ENCODE assay signal across 18 cellular contexts in genomic region chr17:80863626-80864025, GRCh38.
"Had no signal": no experiment of that assay in that cellular context is flagged by ENCODE, and none has a peak within 500 bp of the region (broad histone marks: within the 10 kb centered on the region; RNA-seq: fewer than 3 reads in every experiment).

No MANE protein-coding gene starts in this region.

- H3K27ac ChIP-seq: epithelial cell of prostate, gastrocnemius medialis, heart right ventricle, left ventricle myocardium inferior, neural progenitor cell, ovary, thyroid gland, uterus had no signal

- H3K9me3 Mint-ChIP-seq: dendritic cell treated with granulocyte-macrophage colony-stimulating factor and Interleukin-4, amounts not matched to agents 40 ng/mL and 50 ng/mL, for 4 days; effector memory CD8-positive, alpha-beta T cell had no signal

- H3K27me3 Mint-ChIP-seq: brain; dendritic cell treated with granulocyte-macrophage colony-stimulating factor and Interleukin-4, amounts not matched to agents 40 ng/mL and 50 ng/mL, for 4 days; effector memory CD8-positive, alpha-beta T cell; T-helper 17 cell had no signal

- H3K4me3 Mint-ChIP-seq: brain; dendritic cell treated with granulocyte-macrophage colony-stimulating factor and Interleukin-4, amounts not matched to agents 40 ng/mL and 50 ng/mL, for 4 days; effector memory CD8-positive, alpha-beta T cell; neural progenitor cell; T-helper 17 cell had no signal

- DNase-seq: activated gamma-delta T cell; activated T-cell treated with anti-CD3 and anti-CD28 coated beads for 4 hours; amygdala; effector memory CD8-positive, alpha-beta T cell; heart right ventricle; left ventricle myocardium inferior; mesendoderm; ovary; SK-N-SH; stimulated activated CD4-positive, alpha-beta T cell treated with anti-CD3 and anti-CD28 coated beads, Interleukin-4, amount 100 ng/mL, for 1 hour; T-helper 17 cell; thyroid gland; uterus had no signal

- H3K4me1 ChIP-seq: uterus had no signal

- ATAC-seq: effector memory CD8-positive, alpha-beta T cell; gastrocnemius medialis; heart right ventricle; T-helper 17 cell had no signal

- H3K27me3 ChIP-seq: gastrocnemius medialis, heart right ventricle, neural progenitor cell, ovary, thyroid gland, uterus had no signal

- H3K36me3 ChIP-seq: gastrocnemius medialis, neural progenitor cell, ovary, thyroid gland, uterus had no signal

- H3K27ac Mint-ChIP-seq: effector memory CD8-positive, alpha-beta T cell; neural progenitor cell had no signal

- H3K9me3 ChIP-seq: gastrocnemius medialis, left ventricle myocardium inferior, ovary, SK-N-SH, thyroid gland, uterus had no signal

- H3K4me3 ChIP-seq: gastrocnemius medialis, heart right ventricle, left ventricle myocardium inferior, neural progenitor cell, ovary, thyroid gland, uterus had no signal
